28 cellular contexts compared by ENCODE assay signal in genomic region chr4:113998026-113998425, GRCh38. TPM values are rescaled to one million over a fixed set of nuclear protein-coding genes. Genes with fewer than 3 reads are reported as not detected.
"Had no signal": no experiment of that assay in that cellular context is flagged by ENCODE, and none has a peak within 500 bp of the region (broad histone marks: within the 10 kb centered on the region; RNA-seq: fewer than 3 reads in every experiment).

No MANE protein-coding gene starts in this region.

- H3K9me3 ChIP-seq: esophagus squamous epithelium, pancreas, prostate gland, upper lobe of right lung had no signal

- H3K27ac Mint-ChIP-seq: activated naive CD4-positive, alpha-beta T cell treated with anti-CD3 and anti-CD28 coated beads, Interleukin-2, amount 10 ng/mL, durations not matched to agents 7 days and 5 days; activated naive CD8-positive, alpha-beta T cell treated with anti-CD3 and anti-CD28 coated beads, Interleukin-2, amount 10 ng/mL, durations not matched to agents 7 days and 5 days; mesothelial cell of epicardium; stimulated activated effector memory CD8-positive, alpha-beta T cell treated with anti-CD3 and anti-CD28 coated beads, Interleukin-12 subunit alpha, Interleukin-12 subunit beta, amount 100 ng/mL, for 72 hours; stimulated activated naive CD8-positive, alpha-beta T cell treated with anti-CD3 and anti-CD28 coated beads, Interleukin-15, amount 100 ng/mL, for 72 hours; T-cell had no signal

- ATAC-seq: naive thymus-derived CD8-positive, alpha-beta T cell; pancreas; stimulated activated effector memory CD8-positive, alpha-beta T cell treated with anti-CD3 and anti-CD28 coated beads, Interleukin-12 subunit alpha, Interleukin-12 subunit beta, amount 100 ng/mL, for 72 hours; stimulated activated naive CD8-positive, alpha-beta T cell treated with anti-CD3 and anti-CD28 coated beads, Interleukin-15, amount 100 ng/mL, for 72 hours; T-cell; upper lobe of right lung had no signal

- H3K9me3 Mint-ChIP-seq: activated naive CD4-positive, alpha-beta T cell treated with anti-CD3 and anti-CD28 coated beads, Interleukin-2, amount 10 ng/mL, durations not matched to agents 7 days and 5 days; activated naive CD8-positive, alpha-beta T cell treated with anti-CD3 and anti-CD28 coated beads, Interleukin-2, amount 10 ng/mL, durations not matched to agents 7 days and 5 days; mesothelial cell of epicardium; neural crest cell; stimulated activated effector memory CD8-positive, alpha-beta T cell treated with anti-CD3 and anti-CD28 coated beads, Interleukin-12 subunit alpha, Interleukin-12 subunit beta, amount 100 ng/mL, for 72 hours; T-cell had no signal

- H3K27ac ChIP-seq: brain microvascular endothelial cell, esophagus squamous epithelium, pancreas, prostate gland, skin epidermis, upper lobe of right lung had no signal

- H3K36me3 Mint-ChIP-seq: activated naive CD4-positive, alpha-beta T cell treated with anti-CD3 and anti-CD28 coated beads, Interleukin-2, amount 10 ng/mL, durations not matched to agents 7 days and 5 days; mesothelial cell of epicardium; naive thymus-derived CD8-positive, alpha-beta T cell; stimulated activated effector memory CD8-positive, alpha-beta T cell treated with anti-CD3 and anti-CD28 coated beads, Interleukin-12 subunit alpha, Interleukin-12 subunit beta, amount 100 ng/mL, for 72 hours; T-cell had no signal

- H3K27me3 Mint-ChIP-seq: naive thymus-derived CD8-positive, alpha-beta T cell; stimulated activated naive CD8-positive, alpha-beta T cell treated with anti-CD3 and anti-CD28 coated beads, Interleukin-15, amount 100 ng/mL, for 72 hours; T-cell had no signal

- H3K4me3 Mint-ChIP-seq: activated naive CD4-positive, alpha-beta T cell treated with anti-CD3 and anti-CD28 coated beads, Interleukin-2, amount 10 ng/mL, durations not matched to agents 7 days and 5 days; activated naive CD8-positive, alpha-beta T cell treated with anti-CD3 and anti-CD28 coated beads, Interleukin-2, amount 10 ng/mL, durations not matched to agents 7 days and 5 days; mesothelial cell of epicardium; naive thymus-derived CD8-positive, alpha-beta T cell; neural crest cell; stimulated activated effector memory CD8-positive, alpha-beta T cell treated with anti-CD3 and anti-CD28 coated beads, Interleukin-12 subunit alpha, Interleukin-12 subunit beta, amount 100 ng/mL, for 72 hours; stimulated activated naive CD8-positive, alpha-beta T cell treated with anti-CD3 and anti-CD28 coated beads, Interleukin-15, amount 100 ng/mL, for 72 hours; T-cell had no signal

- H3K36me3 ChIP-seq: brain microvascular endothelial cell, esophagus squamous epithelium, pancreas, prostate gland, upper lobe of right lung had no signal

- H3K4me1 Mint-ChIP-seq: activated naive CD4-positive, alpha-beta T cell treated with anti-CD3 and anti-CD28 coated beads, Interleukin-2, amount 10 ng/mL, durations not matched to agents 7 days and 5 days; activated naive CD8-positive, alpha-beta T cell treated with anti-CD3 and anti-CD28 coated beads, Interleukin-2, amount 10 ng/mL, durations not matched to agents 7 days and 5 days; neural crest cell had no signal

- DNase-seq: activated CD4-positive, alpha-beta T cell treated with anti-CD3 and anti-CD28 coated beads for 48 hours; activated CD4-positive, alpha-beta T cell treated with anti-CD3 and anti-CD28 coated beads, Interleukin-2, amount 50 U/mL, for 48 hours; activated CD4-positive, CD25-positive, alpha-beta regulatory T cell; activated CD8-positive, alpha-beta memory T cell treated with anti-CD3 and anti-CD28 coated beads for 24 hours; activated gamma-delta T cell; activated naive CD4-positive, alpha-beta T cell treated with anti-CD3 and anti-CD28 coated beads, Interleukin-2, amount 10 ng/mL, durations not matched to agents 7 days and 5 days; activated naive CD8-positive, alpha-beta T cell treated with anti-CD3 and anti-CD28 coated beads, Interleukin-2, amount 10 ng/mL, durations not matched to agents 7 days and 5 days; brain microvascular endothelial cell; dermis blood vessel endothelial cell; effector CD4-positive, alpha-beta T cell; esophagus squamous epithelium; islet precursor cell; left cardiac atrium; naive thymus-derived CD8-positive, alpha-beta T cell; nucleus accumbens; pancreas; retina; stimulated activated CD4-positive, alpha-beta T cell treated with anti-CD3 and anti-CD28 coated beads, Interleukin-4, amount 100 ng/mL, for 24 hours; stimulated activated naive CD8-positive, alpha-beta T cell treated with anti-CD3 and anti-CD28 coated beads, Interleukin-15, amount 100 ng/mL, for 72 hours; substantia nigra; T-cell; upper lobe of right lung had no signal

- H3K27me3 ChIP-seq: brain microvascular endothelial cell, esophagus squamous epithelium, pancreas, upper lobe of right lung had no signal

- H3K4me1 ChIP-seq: pancreas, prostate gland, upper lobe of right lung had no signal

- H3K4me3 ChIP-seq: esophagus squamous epithelium, pancreas, prostate gland, skin epidermis, upper lobe of right lung had no signal

RNA-seq across cellular contexts. Expression of gene ARSJ, which starts 18.6 kb away (rescaled TPM):
- total RNA-seq: T-helper 2 cell treated with Interferon-gamma antibody and Interleukin-4, amounts not matched to agents 100 ng/mL and 5 ng/mL, for 36 hours had no signal
